Comparison of ENCODE assay signal across 3 cellular contexts in genomic region chr13:44783987-44784734, GRCh38.
A peak's percentile ranks its signal among the peaks of the same experiment; 100 is the strongest.
TF ChIP-seq lines count a peak whose summit lies in the region.

No MANE protein-coding gene starts in this region.

TF ChIP-seq in A549, 52 proteins besides CTCF, POLR2A, EP300 and RAD21:
- TF ChIP-seq PHF8 (IDR thresholded peaks at IDR 0.05; ENCODE audit: borderline replicate concordance, low read depth) (no peak), MAFK (IDR thresholded peaks at IDR 0.05; ENCODE audit: partially characterized antibody) (peak; percentile 94)

TF ChIP-seq in IMR-90, 13 proteins besides CTCF, POLR2A, EP300 and RAD21:
- TF ChIP-seq CHD1 (IDR thresholded peaks at IDR 0.05; ENCODE audit: low read depth, low read length): no peak
- peak; percentile 98 for TF ChIP-seq MAFK (IDR thresholded peaks at IDR 0.05; ENCODE audit: low read depth, low read length)

TF ChIP-seq in H1, 55 proteins besides CTCF, POLR2A, EP300 and RAD21:
- TF ChIP-seq SIN3A (conservative IDR thresholded peaks at IDR 0.05 in 1 of 2, IDR thresholded peaks at IDR 0.05 in 1 of 2; ENCODE audit: low read depth in 1 of 2, low read length in 2 of 2): no peak
- no peak for TF ChIP-seq SAP30 (IDR thresholded peaks at IDR 0.05; ENCODE audit: insufficient read depth, insufficient replicate concordance, low read length)
- TF ChIP-seq FOSL1 (IDR thresholded peaks at IDR 0.05; ENCODE audit: insufficient read depth, low read depth, low read length): no peak
- no peak for TF ChIP-seq CREB1 (IDR thresholded peaks at IDR 0.05)
- TF ChIP-seq SUZ12 (IDR thresholded peaks at IDR 0.05; ENCODE audit: low read length): no peak
- peak; percentile 79; the same call in 1 of the 2 replicates for TF ChIP-seq MAFK (IDR thresholded peaks at IDR 0.05; ENCODE audit: low read depth, low read length)
- no peak for TF ChIP-seq KDM4A (IDR thresholded peaks at IDR 0.05; ENCODE audit: low read depth, low read length, severe bottlenecking)
